ENCODE assay signal across 15 cellular contexts in the genomic region with DNA sequence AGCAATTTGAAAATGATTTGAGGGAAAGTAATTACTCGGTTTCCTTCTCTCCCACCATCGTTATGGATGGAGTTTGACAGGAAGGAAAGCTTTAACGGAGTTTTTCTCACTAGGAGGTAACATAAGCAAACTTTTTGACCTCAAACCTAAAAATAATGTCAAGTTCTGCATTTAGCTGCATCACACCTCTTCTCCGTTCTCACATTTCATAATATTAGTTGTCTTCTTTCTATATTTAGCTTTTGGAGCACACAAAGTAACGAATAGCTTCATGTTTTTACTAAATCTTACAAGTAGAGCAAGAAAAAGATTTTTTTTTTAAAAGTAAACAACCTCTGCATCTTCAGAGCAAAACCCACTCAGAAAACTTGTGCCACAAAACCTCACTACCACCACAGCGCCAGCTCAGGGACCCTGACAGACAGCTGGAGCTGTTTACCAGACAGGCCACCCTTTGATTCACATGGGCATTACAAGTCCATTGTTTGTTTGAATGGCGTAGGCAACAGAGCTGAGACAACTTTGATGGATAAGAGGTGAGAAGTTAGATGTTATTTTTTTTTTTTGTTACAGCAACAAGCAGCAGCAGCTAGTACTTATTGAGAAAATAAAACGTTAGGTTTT. TPM values are rescaled to one million over a fixed set of nuclear protein-coding genes. Genes with fewer than 3 reads are reported as not detected.
DNase-seq lines count a peak whose midpoint lies in the region; ATAC-seq and TF ChIP-seq lines count a peak whose summit lies in the region.
"Had no signal": no experiment of that assay in that cellular context is flagged by ENCODE, and none has a peak within 500 bp of the region (broad histone marks: within the 10 kb centered on the region; RNA-seq: fewer than 3 reads in every experiment).

No MANE protein-coding gene starts in this region.

- peak overlapping the region; percentile 63 for H3K4me3 Mint-ChIP-seq in activated T-helper 17 cell treated with anti-CD3 and anti-CD28 coated beads, Interleukin-2, amount 50 U/mL, for 72 hours

- H3K4me1 ChIP-seq in tibial artery: peaks cover 0 to 35% (median 16%) of the 10 kb centered on the region in 4 donors

- intact Hi-C loops in tibial artery (cut with DNase I; ENCODE audit: low total_unique reads): no loop called here

- H3K27me3 Mint-ChIP-seq in activated T-helper 17 cell treated with anti-CD3 and anti-CD28 coated beads, Interleukin-2, amount 50 U/mL, for 72 hours: no peaks in the 10 kb centered on the region

- H3K4me3 ChIP-seq in tibial artery: no peak overlapping the region
- H3K4me3 ChIP-seq: ovary, spleen had no signal

- TF ChIP-seq CTCF in tibial artery (IDR thresholded peaks at IDR 0.05): no peak

- peak; percentile 72 for ATAC-seq in HG03175 (IDR thresholded peaks at IDR 0.05; ENCODE audit: unreplicated experiment)
- ATAC-seq in activated T-helper 17 cell treated with anti-CD3 and anti-CD28 coated beads, Interleukin-2, amount 50 U/mL, for 72 hours (replicated peaks): peak; percentile 33

- no peaks in the 10 kb centered on the region for H3K9me3 ChIP-seq in tibial artery
- H3K9me3 ChIP-seq: ovary, spleen had no signal

- H3K27ac Mint-ChIP-seq in activated T-helper 17 cell treated with anti-CD3 and anti-CD28 coated beads, Interleukin-2, amount 50 U/mL, for 72 hours: peak overlapping the region; percentile 58

- H3K4me1 Mint-ChIP-seq in activated T-helper 17 cell treated with anti-CD3 and anti-CD28 coated beads, Interleukin-2, amount 50 U/mL, for 72 hours: peaks cover 40% of the 10 kb centered on the region

- peak; percentile 13 for DNase-seq in activated naive CD4-positive, alpha-beta T cell treated with Interleukin-2 at 50 U/mL for 16 hours
- DNase-seq in activated naive CD4-positive, alpha-beta T cell (lab: John Stamatoyannopoulos, UW): no peak
- DNase-seq in tibial artery: no peak
- DNase-seq in Ammon's horn (ENCODE audit: low spot score): no peak
- DNase-seq in NCI-H446 treated with DMSO at 0.1 percent for 48 hours (lab: John Stamatoyannopoulos, UW): no peak
- no peak for DNase-seq in A172 (ENCODE audit: low spot score)
- DNase-seq: activated CD4-positive, CD25-positive, alpha-beta regulatory T cell; DMS79 treated with DMSO at 0.1 percent for 48 hours; erythroblast; NCI-H1105 treated with DMSO at 0.1 percent for 48 hours; NCI-H226; ovary; spleen had no signal

- H3K36me3 ChIP-seq in tibial artery: no peaks in the 10 kb centered on the region
- H3K36me3 ChIP-seq: ovary, spleen had no signal

- H3K27me3 ChIP-seq in tibial artery: no peaks in the 10 kb centered on the region
- H3K27me3 ChIP-seq: ovary, spleen had no signal

- peak overlapping the region; percentile 18 to 31 for H3K27ac ChIP-seq in tibial artery
- H3K27ac ChIP-seq: ovary had no signal

- H3K36me3 Mint-ChIP-seq in activated T-helper 17 cell treated with anti-CD3 and anti-CD28 coated beads, Interleukin-2, amount 50 U/mL, for 72 hours (ENCODE audit: low read depth): no peaks in the 10 kb centered on the region

- no peaks in the 10 kb centered on the region for H3K9me3 Mint-ChIP-seq in activated T-helper 17 cell treated with anti-CD3 and anti-CD28 coated beads, Interleukin-2, amount 50 U/mL, for 72 hours

RNA-seq across cellular contexts. Expression of a gene that starts 21.9 kb away (rescaled TPM):
- 100 to 1,000 TPM; 146 to 194 TPM for total RNA-seq in activated T-helper 17 cell treated with anti-CD3 and anti-CD28 coated beads, Interleukin-2, amount 50 U/mL, for 72 hours
- total RNA-seq in A172 (2014; rRNA removed; shearing (Covaris generic)): not detected in 2 replicates

RNA-seq across cellular contexts. Expression of a gene that starts 47.1 kb away (rescaled TPM):
- 100 to 1,000 TPM; 282 to 334 TPM for total RNA-seq in activated T-helper 17 cell treated with anti-CD3 and anti-CD28 coated beads, Interleukin-2, amount 50 U/mL, for 72 hours
- not detected in 2 replicates for total RNA-seq in A172 (2014; rRNA removed; shearing (Covaris generic))

Comparison
In these comparisons a context has a peak if more than half of its experiments do, and no peak if none do; other contexts are left out.
1. RNA of a gene that starts 21.9 kb away (total RNA-seq): 146 to 194 TPM in activated T-helper 17 cell treated with anti-CD3 and anti-CD28 coated beads, Interleukin-2, amount 50 U/mL, for 72 hours; not detected in A172; every median in the first group is over 100 times any median in the second.
2. RNA of a gene that starts 47.1 kb away (total RNA-seq): 282 to 334 TPM in activated T-helper 17 cell treated with anti-CD3 and anti-CD28 coated beads, Interleukin-2, amount 50 U/mL, for 72 hours; not detected in A172; every median in the first group is over 100 times any median in the second.